In genomic region chr1:215523128-215523861, GRCh38 we compare ENCODE assay signal across 12 cellular contexts. TPM values are rescaled to one million over a fixed set of nuclear protein-coding genes. Genes with fewer than 3 reads are reported as not detected.
DNase-seq lines count a peak whose midpoint lies in the region; ATAC-seq, FAIRE-seq and TF ChIP-seq lines count a peak whose summit lies in the region.
"Had no signal": no experiment of that assay in that cellular context is flagged by ENCODE, and none has a peak within 500 bp of the region (broad histone marks: within the 10 kb centered on the region; RNA-seq: fewer than 3 reads in every experiment).

No MANE protein-coding gene starts in this region.

- ATAC-seq in left lobe of liver = peak; percentile 64

- H3K4me1 Mint-ChIP-seq in HFFc6 (ENCODE audit: low read depth) = peaks cover 22% of the 10 kb centered on the region
- H3K4me1 Mint-ChIP-seq in activated CD4-positive, alpha-beta T cell treated with anti-CD3 and anti-CD28 coated beads, Interleukin-2, amount 10 ng/mL, durations not matched to agents 7 days and 5 days = no peaks in the 10 kb centered on the region

- H3K9me3 ChIP-seq in WERI-Rb-1 (ENCODE audit: severe bottlenecking) = no peaks in the 10 kb centered on the region

- no peaks in the 10 kb centered on the region for H3K36me3 Mint-ChIP-seq in HFFc6 (ENCODE audit: low read depth)
- no peaks in the 10 kb centered on the region for H3K36me3 Mint-ChIP-seq in activated CD4-positive, alpha-beta T cell treated with anti-CD3 and anti-CD28 coated beads, Interleukin-2, amount 10 ng/mL, durations not matched to agents 7 days and 5 days (ENCODE audit: low read depth)

- no peaks in the 10 kb centered on the region for H3K27me3 ChIP-seq in WERI-Rb-1 (ENCODE audit: insufficient read depth, low read depth, severe bottlenecking)

- H3K27me3 Mint-ChIP-seq in HFFc6 (ENCODE audit: insufficient read depth) = peaks cover 3% of the 10 kb centered on the region; the same call in 1 of the 2 replicates
- peaks cover 2% of the 10 kb centered on the region for H3K27me3 Mint-ChIP-seq in activated CD4-positive, alpha-beta T cell treated with anti-CD3 and anti-CD28 coated beads, Interleukin-2, amount 10 ng/mL, durations not matched to agents 7 days and 5 days

- POLR2A ChIA-PET in activated CD4-positive, alpha-beta T cell treated with anti-CD3 and anti-CD28 coated beads, Interleukin-2, amount 10 ng/mL, durations not matched to agents 7 days and 5 days (lab: Charles Lee) = no interaction called here
- POLR2A ChIA-PET in HEK293T (lab: Yijun Ruan, JAX) = no interaction called here

- CTCF ChIA-PET in activated CD4-positive, alpha-beta T cell treated with anti-CD3 and anti-CD28 coated beads, Interleukin-2, amount 10 ng/mL, durations not matched to agents 7 days and 5 days (lab: Charles Lee) = no interaction called here
- CTCF ChIA-PET in HEK293T (lab: Yijun Ruan, JAX) = no interaction called here

- no peaks in the 10 kb centered on the region for H3K36me3 ChIP-seq in WERI-Rb-1

- H3K27ac Mint-ChIP-seq in HFFc6 = no peak overlapping the region
- no peak overlapping the region for H3K27ac Mint-ChIP-seq in activated CD4-positive, alpha-beta T cell treated with anti-CD3 and anti-CD28 coated beads, Interleukin-2, amount 10 ng/mL, durations not matched to agents 7 days and 5 days

- 0 out of 2 replicates have a peak overlapping the region, but pooled peaks have one; percentile 16 for H3K27ac ChIP-seq in WERI-Rb-1

- H3K4me3 Mint-ChIP-seq in HFFc6 = peak overlapping the region; percentile 61
- no peak overlapping the region for H3K4me3 Mint-ChIP-seq in activated CD4-positive, alpha-beta T cell treated with anti-CD3 and anti-CD28 coated beads, Interleukin-2, amount 10 ng/mL, durations not matched to agents 7 days and 5 days

- DNase-seq in AG09319 (ENCODE audit: extremely low read depth, low read depth) (no peak), HFFc6 (no peak), WERI-Rb-1 (no peak), left lobe of liver (ENCODE audit: low spot score) (no peak), nucleus accumbens (lab: John Stamatoyannopoulos, UW) (no peak), GM12892 (ENCODE audit: insufficient read length) (no peak), HEK293T (ENCODE audit: extremely low spot score) (no peak)
- no peak for DNase-seq in activated CD4-positive, alpha-beta T cell treated with anti-CD3 and anti-CD28 coated beads, Interleukin-2, amount 10 ng/mL, durations not matched to agents 7 days and 5 days
- DNase-seq: DMS79; SHP77 treated with DMSO at 0.1 percent for 48 hours; stimulated activated CD4-positive, alpha-beta T cell treated with anti-CD3 and anti-CD28 coated beads, Interleukin-12 subunit alpha, Interleukin-12 subunit beta, amount 100 ng/mL, for 4 hours; stimulated activated naive CD4-positive, alpha-beta T cell had no signal

- TF ChIP-seq CTCF in AG09319 (IDR thresholded peaks at IDR 0.05; ENCODE audit: low read depth, low read length) = peak; percentile 29
- TF ChIP-seq CTCF in HFFc6 (IDR thresholded peaks at IDR 0.05) = peak; percentile 79
- TF ChIP-seq CTCF in WERI-Rb-1 (IDR thresholded peaks at IDR 0.05; ENCODE audit: low read depth, low read length) = no peak

- FAIRE-seq in GM12892 (lab: Jason Lieb, UNC) = no peak

- H3K9me3 Mint-ChIP-seq in HFFc6 = no peaks in the 10 kb centered on the region
- H3K9me3 Mint-ChIP-seq in activated CD4-positive, alpha-beta T cell treated with anti-CD3 and anti-CD28 coated beads, Interleukin-2, amount 10 ng/mL, durations not matched to agents 7 days and 5 days = no peaks in the 10 kb centered on the region

- no peak for TF ChIP-seq POLR2A in GM12892 (IDR thresholded peaks at IDR 0.05; ENCODE audit: low read depth, low read length)

- H3K4me3 ChIP-seq in WERI-Rb-1 (ENCODE audit: low read depth, low read length) = no peak overlapping the region

TF ChIP-seq in HEK293T, 16 proteins besides CTCF, POLR2A, EP300 and RAD21:
- TF ChIP-seq ELF4 (IDR thresholded peaks at IDR 0.05) = no peak
- TF ChIP-seq SP1 (IDR thresholded peaks at IDR 0.05) = no peak
- no peak for TF ChIP-seq TARDBP (IDR thresholded peaks at IDR 0.05)
- TF ChIP-seq CTBP1 (IDR thresholded peaks at IDR 0.05; ENCODE audit: borderline replicate concordance) = no peak

RNA-seq across cellular contexts. Expression of gene KCTD3, which starts 43.8 kb away (rescaled TPM):
- total RNA-seq in HFFc6 (2021; fragmentation: NEBNext Ultra II Directional; extraction: Animal tissue kit (Norgen Biotek cat#: 25700)) = 10 to 100 TPM; 27.0 to 33.4 (median 29.4) TPM
- total RNA-seq in left lobe of liver = 35.2 TPM
- total RNA-seq in activated CD4-positive, alpha-beta T cell treated with anti-CD3 and anti-CD28 coated beads, Interleukin-2, amount 10 ng/mL, durations not matched to agents 7 days and 5 days = 1 to 10 TPM; 6.7 to 7.4 TPM
- polyA plus RNA-seq in GM12892 (2012; ENCODE audit: missing spikeins) = 7.2 TPM
